In the genomic region with DNA sequence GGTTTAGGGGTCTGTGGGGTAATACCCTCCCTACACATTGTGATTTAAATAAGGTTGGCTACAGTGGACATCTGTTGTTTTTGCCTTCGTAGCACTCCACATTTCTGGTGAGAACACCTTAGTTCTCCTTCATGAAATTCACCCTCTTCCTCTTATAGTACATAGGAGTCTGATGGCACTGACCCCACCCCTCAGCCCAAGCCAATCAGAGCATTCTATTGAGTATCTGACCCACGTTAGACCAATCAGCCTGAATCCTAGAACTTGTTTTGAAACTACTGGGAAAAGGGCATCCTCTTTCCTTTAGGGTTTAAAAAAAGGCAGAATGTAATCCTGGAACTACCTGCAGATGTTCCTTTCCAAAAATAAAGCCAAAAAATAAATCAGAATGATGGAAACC, we compare ENCODE assay signal across 1 cellular context.
TF ChIP-seq lines count a peak whose summit lies in the region.

No MANE protein-coding gene starts in this region.

TF ChIP-seq in GM23338, 12 proteins besides CTCF, POLR2A, EP300 and RAD21 (continued from another document):
- TF ChIP-seq, protein P1, sequence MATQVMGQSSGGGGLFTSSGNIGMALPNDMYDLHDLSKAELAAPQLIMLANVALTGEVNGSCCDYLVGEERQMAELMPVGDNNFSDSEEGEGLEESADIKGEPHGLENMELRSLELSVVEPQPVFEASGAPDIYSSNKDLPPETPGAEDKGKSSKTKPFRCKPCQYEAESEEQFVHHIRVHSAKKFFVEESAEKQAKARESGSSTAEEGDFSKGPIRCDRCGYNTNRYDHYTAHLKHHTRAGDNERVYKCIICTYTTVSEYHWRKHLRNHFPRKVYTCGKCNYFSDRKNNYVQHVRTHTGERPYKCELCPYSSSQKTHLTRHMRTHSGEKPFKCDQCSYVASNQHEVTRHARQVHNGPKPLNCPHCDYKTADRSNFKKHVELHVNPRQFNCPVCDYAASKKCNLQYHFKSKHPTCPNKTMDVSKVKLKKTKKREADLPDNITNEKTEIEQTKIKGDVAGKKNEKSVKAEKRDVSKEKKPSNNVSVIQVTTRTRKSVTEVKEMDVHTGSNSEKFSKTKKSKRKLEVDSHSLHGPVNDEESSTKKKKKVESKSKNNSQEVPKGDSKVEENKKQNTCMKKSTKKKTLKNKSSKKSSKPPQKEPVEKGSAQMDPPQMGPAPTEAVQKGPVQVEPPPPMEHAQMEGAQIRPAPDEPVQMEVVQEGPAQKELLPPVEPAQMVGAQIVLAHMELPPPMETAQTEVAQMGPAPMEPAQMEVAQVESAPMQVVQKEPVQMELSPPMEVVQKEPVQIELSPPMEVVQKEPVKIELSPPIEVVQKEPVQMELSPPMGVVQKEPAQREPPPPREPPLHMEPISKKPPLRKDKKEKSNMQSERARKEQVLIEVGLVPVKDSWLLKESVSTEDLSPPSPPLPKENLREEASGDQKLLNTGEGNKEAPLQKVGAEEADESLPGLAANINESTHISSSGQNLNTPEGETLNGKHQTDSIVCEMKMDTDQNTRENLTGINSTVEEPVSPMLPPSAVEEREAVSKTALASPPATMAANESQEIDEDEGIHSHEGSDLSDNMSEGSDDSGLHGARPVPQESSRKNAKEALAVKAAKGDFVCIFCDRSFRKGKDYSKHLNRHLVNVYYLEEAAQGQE (IDR thresholded peaks at IDR 0.05; ENCODE audit: unreplicated experiment): no peak
- TF ChIP-seq EZH2 (IDR thresholded peaks at IDR 0.05; ENCODE audit: low read depth, unreplicated experiment): no peak
- no peak for TF ChIP-seq EZH2phosphoT487 (IDR thresholded peaks at IDR 0.05; ENCODE audit: unreplicated experiment)
